Comparison of ENCODE assay signal across 20 cellular contexts in genomic region chr13:43083750-43084149, GRCh38.
DNase-seq lines count a peak whose midpoint lies in the region; ATAC-seq, FAIRE-seq and TF ChIP-seq lines count a peak whose summit lies in the region.
"Had no signal": no experiment of that assay in that cellular context is flagged by ENCODE, and none has a peak within 500 bp of the region (broad histone marks: within the 10 kb centered on the region; RNA-seq: fewer than 3 reads in every experiment).

No MANE protein-coding gene starts in this region.

- H3K4me1 ChIP-seq in HepG2 (ENCODE audit: insufficient read depth, low read length) (no peaks in the 10 kb centered on the region), right lobe of liver (no peaks in the 10 kb centered on the region), IMR-90 (ENCODE audit: control insufficient read depth, insufficient read depth, low read length) (peaks cover 1% of the 10 kb centered on the region; the same call in 1 of the 2 replicates), H1 (replicated peaks in 1 of 4; ENCODE audit: control insufficient read depth in 3 of 4, insufficient read depth in 4 of 4, low read length in 3 of 4) (no peaks in the 10 kb centered on the region), SK-N-SH (ENCODE audit: control insufficient read depth in 1 of 2, insufficient read depth in 2 of 2, low read depth in 1 of 2, low read length in 1 of 2) (no peaks in the 10 kb centered on the region; a peak in 1 of 4 replicates)
- H3K4me1 ChIP-seq: BLaER1, Caco-2 had no signal

- H2BK12ac ChIP-seq in H1 (ENCODE audit: low read depth, low read length): no peak overlapping the region

- ATAC-seq in HepG2 (no peak), right lobe of liver (no peak), IMR-90 (ENCODE audit: low read depth) (no peak)
- ATAC-seq: CD8-positive, alpha-beta T cell; HCT116 had no signal

- no peak overlapping the region for H2AK5ac ChIP-seq in IMR-90 (ENCODE audit: low read depth, low read length)
- no peak overlapping the region for H2AK5ac ChIP-seq in H1 (ENCODE audit: low read depth, low read length)

- H3K23me2 ChIP-seq in H1 (ENCODE audit: low read depth, low read length): no peaks in the 10 kb centered on the region

- H3K79me2 ChIP-seq in HepG2 (ENCODE audit: insufficient read depth, low read length) (no peaks in the 10 kb centered on the region), H1 (ENCODE audit: control insufficient read depth in 1 of 2, insufficient read depth in 2 of 2, low read length in 2 of 2) (no peaks in the 10 kb centered on the region), SK-N-SH (ENCODE audit: insufficient read depth) (no peaks in the 10 kb centered on the region)

- H3K9me3 Mint-ChIP-seq in osteocyte (ENCODE audit: unreplicated experiment): no peaks in the 10 kb centered on the region
- H3K9me3 Mint-ChIP-seq: CD8-positive, alpha-beta T cell had no signal

- H2AFZ ChIP-seq in HepG2 (ENCODE audit: low read length) (no peak overlapping the region), IMR-90 (replicated peaks; ENCODE audit: low read length, poor library complexity) (no peak overlapping the region), H1 (ENCODE audit: low read length) (no peak overlapping the region), SK-N-SH (ENCODE audit: low read depth) (no peak overlapping the region)
- H2AFZ ChIP-seq: GM23248 had no signal

- no peak overlapping the region for H4K5ac ChIP-seq in IMR-90 (ENCODE audit: low read depth, low read length)
- no peak overlapping the region for H4K5ac ChIP-seq in H1 (ENCODE audit: insufficient read length, low read depth, low read length)

- no peak overlapping the region for H3K27ac Mint-ChIP-seq in osteocyte (ENCODE audit: unreplicated experiment)
- H3K27ac Mint-ChIP-seq: B cell; CD4-positive, CD25-positive, alpha-beta regulatory T cell; CD8-positive, alpha-beta T cell; H9 had no signal

- TF ChIP-seq RAD21 in HepG2 (CRISPR knock-in tag; IDR thresholded peaks at IDR 0.05) (no peak), IMR-90 (IDR thresholded peaks at IDR 0.05; ENCODE audit: low read length) (no peak), H1 (IDR thresholded peaks at IDR 0.05 in 1 of 2, conservative IDR thresholded peaks at IDR 0.05 in 1 of 2; ENCODE audit: low read depth in 2 of 2, low read length in 2 of 2) (no peak), SK-N-SH (IDR thresholded peaks at IDR 0.05; ENCODE audit: low read length) (no peak)

- in situ Hi-C loops in HepG2 (cut with HindIII; ENCODE audit: extremely low pct_ligation_motif_present, low pct_unique_long_range_greater_than_20kb): no loop called here
- in situ Hi-C loops in IMR-90 (cut with MboI; ENCODE audit: low sequenced_read_pairs): loop anchor here (10.0 kb wide), 2 partner anchors 489 to 791 kb away; partner anchors contain the start of genes CCDC122 and LACC1
- in situ Hi-C loops in G401 (cut with HindIII; ENCODE audit: low sequenced_read_pairs): loop anchor here (5.0 kb wide), 1 partner anchor 41 kb away; no protein-coding TSS in a partner anchor

- CTCF ChIA-PET in HepG2 (lab: Yijun Ruan, JAX; ENCODE audit: low intra/inter-chr PET ratio, low total read pairs): no interaction called here
- CTCF ChIA-PET in IMR-90 (lab: Yijun Ruan, JAX): interaction anchor here (1.5 kb wide), 1 partner anchor 721 kb away, joined by 4 read pairs; no protein-coding TSS in a partner anchor
- CTCF ChIA-PET in H1 (lab: Charles Lee; ENCODE audit: partially characterized antibody): interaction anchor here (1.0 to 2.9 kb wide), 4 partner anchors 18 to 721 kb away, joined by 3 to 6 read pairs (median 4); no protein-coding TSS in a partner anchor
- CTCF ChIA-PET in SK-N-SH (lab: Yijun Ruan, JAX): interaction anchor here (0.9 to 4.1 kb wide), 11 partner anchors 9 to 721 kb away, joined by 3 to 36 read pairs (median 5); no protein-coding TSS in a partner anchor

- H3K23ac ChIP-seq in IMR-90 (ENCODE audit: low read depth, low read length) (no peak overlapping the region), H1 (ENCODE audit: insufficient read length) (no peak overlapping the region)

- TF ChIP-seq CTCF in HepG2 (CRISPR knock-in tag; IDR thresholded peaks at IDR 0.05) (no peak), right lobe of liver (IDR thresholded peaks at IDR 0.05) (no peak), IMR-90 (conservative IDR thresholded peaks at IDR 0.05; ENCODE audit: low read depth, low read length) (no peak), H1 (IDR thresholded peaks at IDR 0.05; ENCODE audit: control extremely low read depth in 1 of 3, insufficient read depth in 1 of 3, low read depth in 1 of 3, low read length in 3 of 3) (no peak), SK-N-SH (IDR thresholded peaks at IDR 0.05) (no peak), osteocyte (IDR thresholded peaks at IDR 0.05) (no peak)

- H3K9me1 ChIP-seq in IMR-90 (ENCODE audit: insufficient read depth, low read length): no peaks in the 10 kb centered on the region

- H4K8ac ChIP-seq in IMR-90 (ENCODE audit: low read depth in 2 of 2, low read length in 2 of 2) (no peak overlapping the region), H1 (ENCODE audit: extremely low read depth, insufficient read depth, low read length) (no peak overlapping the region)

- H3K27ac ChIP-seq in HepG2 (ENCODE audit: extremely low read length, insufficient read depth, low read length) (no peak overlapping the region), right lobe of liver (no peak overlapping the region), IMR-90 (ENCODE audit: insufficient read depth, low read length) (no peak overlapping the region), H1 (ENCODE audit: low read depth, low read length) (no peak overlapping the region), SK-N-SH (ENCODE audit: low read depth in 2 of 2, low read length in 1 of 2) (no peak overlapping the region)
- H3K27ac ChIP-seq: BLaER1, C4-2B, GM23248 had no signal

- DNase-seq in HepG2 (ENCODE audit: low spot score) (no peak), right lobe of liver (no peak), IMR-90 (no peak), H1 (ENCODE audit: low read depth in 1 of 2, low spot score in 2 of 2) (no peak), G401 (ENCODE audit: low spot score) (no peak), SK-N-SH (no peak), osteocyte (ENCODE audit: extremely low spot score, unreplicated experiment) (no peak)
- DNase-seq: 8988T; Caco-2; CD4-positive, CD25-positive, alpha-beta regulatory T cell; CD8-positive, alpha-beta T cell; DMS153; DND-41; EL; GM23248; H9 had no signal

- H3K4me2 ChIP-seq in HepG2 (ENCODE audit: low read depth, low read length) (no peak overlapping the region), IMR-90 (ENCODE audit: low read depth, low read length) (no peak overlapping the region), H1 (ENCODE audit: insufficient read depth in 1 of 2, low read depth in 2 of 2, low read length in 2 of 2) (no peak overlapping the region), SK-N-SH (no peak overlapping the region)
- H3K4me2 ChIP-seq: BLaER1 had no signal

- no peak overlapping the region for H3K4me3 ChIP-seq in HepG2 (replicated peaks in 1 of 3; ENCODE audit: insufficient read depth in 1 of 3, low read depth in 2 of 3, low read length in 3 of 3)
- H3K4me3 ChIP-seq in right lobe of liver: no peak overlapping the region
- H3K4me3 ChIP-seq in IMR-90 (ENCODE audit: insufficient read depth, low read depth, low read length): no peak overlapping the region
- no peak overlapping the region for H3K4me3 ChIP-seq in H1 (ENCODE audit: extremely low read depth in 1 of 4, insufficient read depth in 2 of 4, low read depth in 3 of 4, low read length in 4 of 4)
- H3K4me3 ChIP-seq in SK-N-SH (ENCODE audit: low read depth in 2 of 2, low read length in 1 of 2): no peak overlapping the region
- H3K4me3 ChIP-seq: BLaER1, GM23248 had no signal

- dilution Hi-C loops in IMR-90 (cut with HindIII; ENCODE audit: low sequenced_read_pairs, unreplicated experiment): no loop called here

- no peak overlapping the region for H3K9ac ChIP-seq in HepG2 (ENCODE audit: insufficient read depth, low read depth, low read length)
- no peak overlapping the region for H3K9ac ChIP-seq in IMR-90 (ENCODE audit: low read depth, low read length)
- no peak overlapping the region for H3K9ac ChIP-seq in H1 (replicated peaks in 1 of 4; ENCODE audit: extremely low read depth in 1 of 4, low read depth in 3 of 4, low read length in 3 of 4)
- no peak overlapping the region for H3K9ac ChIP-seq in SK-N-SH
- H3K9ac ChIP-seq: BLaER1, GM23248 had no signal

- H3K27me3 Mint-ChIP-seq in osteocyte (ENCODE audit: unreplicated experiment): no peaks in the 10 kb centered on the region
- H3K27me3 Mint-ChIP-seq: B cell; CD4-positive, CD25-positive, alpha-beta regulatory T cell had no signal

- H3K79me1 ChIP-seq in IMR-90 (ENCODE audit: low read depth in 1 of 2, low read length in 2 of 2) (peaks cover 3 to 7% of the 10 kb centered on the region in 2 experiments; a peak in 2 of 4 replicates), H1 (ENCODE audit: low read depth, low read length) (no peaks in the 10 kb centered on the region)

- peaks cover 25% of the 10 kb centered on the region for H3K4me1 Mint-ChIP-seq in osteocyte (ENCODE audit: unreplicated experiment)

- peaks cover 11% of the 10 kb centered on the region for H3K36me3 Mint-ChIP-seq in osteocyte (ENCODE audit: unreplicated experiment)

- no peak overlapping the region for H3K14ac ChIP-seq in IMR-90 (replicated peaks; ENCODE audit: low read depth, low read length)
- no peak overlapping the region for H3K14ac ChIP-seq in H1 (ENCODE audit: insufficient read length)

- no peaks in the 10 kb centered on the region for H3K27me3 ChIP-seq in HepG2 (ENCODE audit: control insufficient read depth in 1 of 2, insufficient read depth in 2 of 2, low read length in 2 of 2)
- no peaks in the 10 kb centered on the region for H3K27me3 ChIP-seq in right lobe of liver
- H3K27me3 ChIP-seq in IMR-90 (ENCODE audit: control insufficient read depth, insufficient read depth, low read length): no peaks in the 10 kb centered on the region
- H3K27me3 ChIP-seq in H1 (replicated peaks in 1 of 4; ENCODE audit: control insufficient read depth in 3 of 4, extremely low read depth in 1 of 4, insufficient read depth in 3 of 4, low read length in 3 of 4): no peaks in the 10 kb centered on the region
- H3K27me3 ChIP-seq in SK-N-SH (ENCODE audit: insufficient read depth): no peaks in the 10 kb centered on the region
- H3K27me3 ChIP-seq: BLaER1 had no signal

- H4K20me1 ChIP-seq in HepG2 (ENCODE audit: insufficient read depth, low read length) (no peaks in the 10 kb centered on the region), IMR-90 (ENCODE audit: insufficient read depth, low read length) (no peaks in the 10 kb centered on the region), H1 (replicated peaks in 1 of 2; ENCODE audit: control insufficient read depth in 1 of 2, insufficient read depth in 2 of 2, low read length in 2 of 2) (no peaks in the 10 kb centered on the region), SK-N-SH (ENCODE audit: insufficient read depth) (no peaks in the 10 kb centered on the region)
- H4K20me1 ChIP-seq: BLaER1 had no signal

- H3K36me3 ChIP-seq in HepG2 (replicated peaks in 1 of 2; ENCODE audit: control insufficient read depth in 1 of 2, insufficient read depth in 2 of 2, low read length in 2 of 2): peaks cover 3 to 9% of the 10 kb centered on the region in 2 experiments; a peak in 2 of 5 replicates
- H3K36me3 ChIP-seq in right lobe of liver: no peaks in the 10 kb centered on the region
- no peaks in the 10 kb centered on the region for H3K36me3 ChIP-seq in IMR-90 (ENCODE audit: control insufficient read depth, insufficient read depth, low read length)
- peaks cover 0 to 5% (median 0%) of the 10 kb centered on the region in 4 experiments; a peak in 2 of 8 replicates for H3K36me3 ChIP-seq in H1 (ENCODE audit: control insufficient read depth in 2 of 4, insufficient read depth in 4 of 4, low read length in 3 of 4)
- peaks cover 0 to 3% of the 10 kb centered on the region in 2 experiments for H3K36me3 ChIP-seq in SK-N-SH (replicated peaks in 1 of 2; ENCODE audit: control insufficient read depth in 1 of 2, insufficient read depth in 2 of 2, low read length in 1 of 2)
- H3K36me3 ChIP-seq: BLaER1 had no signal

- no peak overlapping the region for H2BK15ac ChIP-seq in IMR-90 (ENCODE audit: low read depth, low read length)
- no peak overlapping the region for H2BK15ac ChIP-seq in H1 (ENCODE audit: low read length)

- no peak overlapping the region for H2BK5ac ChIP-seq in IMR-90 (ENCODE audit: low read depth, low read length, poor library complexity, severe bottlenecking)
- no peak overlapping the region for H2BK5ac ChIP-seq in H1 (ENCODE audit: low read depth, low read length)

- H3K9me3 ChIP-seq in HepG2 (ENCODE audit: low read length) (no peaks in the 10 kb centered on the region), right lobe of liver (no peaks in the 10 kb centered on the region), IMR-90 (ENCODE audit: control insufficient read depth, insufficient read depth, low read length) (no peaks in the 10 kb centered on the region), H1 (ENCODE audit: insufficient read depth in 2 of 2, low read depth in 1 of 2, low read length in 1 of 2) (no peaks in the 10 kb centered on the region), SK-N-SH (no peaks in the 10 kb centered on the region)
- H3K9me3 ChIP-seq: Caco-2 had no signal

- H3K9me2 ChIP-seq in SK-N-SH: no peaks in the 10 kb centered on the region

- H2BK20ac ChIP-seq in IMR-90 (ENCODE audit: low read depth, low read length): no peak overlapping the region
- no peak overlapping the region for H2BK20ac ChIP-seq in H1 (ENCODE audit: low read length)

- H2BK120ac ChIP-seq in IMR-90 (ENCODE audit: low read depth, low read length): no peak overlapping the region
- H2BK120ac ChIP-seq in H1 (replicated peaks; ENCODE audit: low read depth, low read length): no peak overlapping the region

- H3K4me3 Mint-ChIP-seq in osteocyte (ENCODE audit: unreplicated experiment): no peak overlapping the region
- H3K4me3 Mint-ChIP-seq: B cell; CD4-positive, CD25-positive, alpha-beta regulatory T cell; CD8-positive, alpha-beta T cell; H9 had no signal

- H2AK9ac ChIP-seq in IMR-90 (replicated peaks; ENCODE audit: low read depth, low read length, poor library complexity): no peak overlapping the region

- H3F3A ChIP-seq in SK-N-SH (replicated peaks; ENCODE audit: insufficient read depth): no peaks in the 10 kb centered on the region

- TF ChIP-seq POLR2A in HepG2 (IDR thresholded peaks at IDR 0.05; ENCODE audit: insufficient read depth in 1 of 2, low read depth in 2 of 2, low read length in 2 of 2) (no peak), right lobe of liver (IDR thresholded peaks at IDR 0.05) (no peak), IMR-90 (IDR thresholded peaks at IDR 0.05; ENCODE audit: low read depth, low read length) (no peak), H1 (IDR thresholded peaks at IDR 0.05; ENCODE audit: control extremely low read depth in 1 of 2, low read depth in 2 of 2, low read length in 2 of 2) (no peak)

- POLR2A ChIA-PET in HepG2 (lab: Yijun Ruan, JAX) (no interaction called here), IMR-90 (lab: Charles Lee; ENCODE audit: unreplicated experiment) (no interaction called here), H1 (lab: Charles Lee; ENCODE audit: partially characterized antibody) (interaction anchor here (0.9 to 1.1 kb wide), 2 partner anchors 223 to 233 kb away, joined by 3 to 4 read pairs; no protein-coding TSS in a partner anchor), SK-N-SH (lab: Yijun Ruan, JAX) (no interaction called here)

- no peak overlapping the region for H3K4ac ChIP-seq in IMR-90 (ENCODE audit: low read depth, low read length)
- H3K4ac ChIP-seq in H1 (replicated peaks; ENCODE audit: insufficient read length, low read depth, low read length): no peak overlapping the region

- BruUV-seq in HepG2 (replicated peaks; lab: Mats Ljungman, UMichigan): no TSS peak
- no TSS peak for BruUV-seq in IMR-90 (replicated peaks; lab: Mats Ljungman, UMichigan)

- H3K56ac ChIP-seq in IMR-90 (ENCODE audit: extremely low read depth, insufficient read depth, low read length) (no peak overlapping the region), H1 (replicated peaks; ENCODE audit: insufficient read length, low read depth, low read length) (no peak overlapping the region)

- H3K18ac ChIP-seq in IMR-90 (ENCODE audit: low read depth, low read length): no peak overlapping the region
- no peak overlapping the region for H3K18ac ChIP-seq in H1 (ENCODE audit: extremely low read depth, low read length)

- no peak overlapping the region for H4K91ac ChIP-seq in IMR-90 (ENCODE audit: insufficient read depth, low read depth, low read length)
- no peak overlapping the region for H4K91ac ChIP-seq in H1 (replicated peaks; ENCODE audit: insufficient read length, low read length)

- no peak for FAIRE-seq in HepG2 (lab: Jason Lieb, UNC)
- no peak for FAIRE-seq in H1 (lab: Jason Lieb, UNC)

- intact Hi-C loops in HepG2 (cut with micrococcal nuclease; ENCODE audit: unreplicated experiment): no loop called here
- intact Hi-C loops in right lobe of liver (cut with DNase I): no loop called here
- intact Hi-C loops in IMR-90 (cut with micrococcal nuclease): loop anchor here (2.0 to 10.0 kb wide), 3 partner anchors 249 to 721 kb away; no protein-coding TSS in a partner anchor

- no peak for TF ChIP-seq EP300 in HepG2 (IDR thresholded peaks at IDR 0.05; ENCODE audit: low read depth in 2 of 2, low read length in 2 of 2)
- no peak for TF ChIP-seq EP300 in HepG2 (CRISPR knock-in tag; IDR thresholded peaks at IDR 0.05; ENCODE audit: borderline replicate concordance)
- no peak for TF ChIP-seq EP300 in H1 (IDR thresholded peaks at IDR 0.05; ENCODE audit: borderline replicate concordance in 1 of 2, low read depth in 2 of 2, low read length in 2 of 2)
- TF ChIP-seq EP300 in SK-N-SH (IDR thresholded peaks at IDR 0.05; ENCODE audit: borderline replicate concordance in 1 of 2, low read depth in 1 of 2, low read length in 1 of 2): no peak

Comparison
In these comparisons a context has a peak if more than half of its experiments do, and no peak if none do; other contexts are left out.
1. Of the 41 proteins assayed by ChIP-seq in both HepG2 and H1: peak only in HepG2: none; only in H1: none; in both: MAFK; in neither: 40.